22 cellular contexts compared by ENCODE assay signal in the genomic region with DNA sequence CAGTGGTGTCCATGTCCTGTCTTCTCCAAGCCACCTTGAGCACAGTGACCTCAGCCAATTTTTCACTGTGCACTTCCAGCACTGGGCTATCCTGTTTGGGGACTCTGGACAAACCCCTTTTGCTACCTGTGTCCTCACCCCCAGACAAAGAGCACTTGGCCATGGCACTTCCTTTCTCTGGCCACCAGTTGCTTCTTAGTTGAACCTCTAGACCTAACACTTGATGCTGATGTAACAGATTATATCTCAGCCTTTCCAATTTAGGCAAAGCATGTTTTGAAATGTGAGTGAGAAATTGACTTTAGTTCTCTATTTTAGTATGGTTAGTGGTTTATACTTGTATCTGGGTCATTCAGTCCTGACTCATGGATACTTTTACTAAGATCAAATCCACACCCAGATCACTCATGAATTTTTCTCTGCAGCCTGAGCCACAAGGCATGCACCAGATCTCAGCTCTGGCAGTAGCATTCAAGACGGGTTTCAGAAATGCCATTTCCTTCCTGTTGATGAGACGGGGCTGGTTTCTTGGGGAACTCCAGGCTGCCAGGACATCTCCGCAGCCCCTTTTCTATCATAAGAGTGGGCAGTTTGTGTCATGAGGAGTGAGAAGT.
A peak's percentile ranks its signal among the peaks of the same experiment; 100 is the strongest.
DNase-seq lines count a peak whose midpoint lies in the region; ATAC-seq and TF ChIP-seq lines count a peak whose summit lies in the region.
"Had no signal": no experiment of that assay in that cellular context is flagged by ENCODE, and none has a peak within 500 bp of the region (broad histone marks: within the 10 kb centered on the region; RNA-seq: fewer than 3 reads in every experiment).

No MANE protein-coding gene starts in this region.

- DNase-seq in MV-4-11 (lab: John Stamatoyannopoulos, UW): peak; percentile 86
- DNase-seq in epithelial cell of esophagus (ENCODE audit: low read depth): peak; percentile 65
- peak; percentile 82 for DNase-seq in renal cortical epithelial cell (ENCODE audit: low read depth)
- DNase-seq in Kasumi-1 (lab: John Stamatoyannopoulos, UW): no peak
- no peak for DNase-seq in stimulated activated naive CD8-positive, alpha-beta T cell treated with anti-CD3 and anti-CD28 coated beads, Interleukin-15, Interleukin-2, amounts not matched to agents 100 U/mL and 50 U/mL, for 24 hours
- DNase-seq in stimulated activated naive CD8-positive, alpha-beta T cell treated with anti-CD3 and anti-CD28 coated beads, Interleukin-15, amount 100 ng/mL, for 72 hours: no peak
- DNase-seq: activated effector memory CD4-positive, alpha-beta T cell treated with Interleukin-2 at 50 U/mL for 16 hours; aorta; C1 segment of cervical spinal cord; DMS 273 treated with DMSO at 0.1 percent for 48 hours; erythroblast; hypothalamus; left cardiac atrium; mucosa of descending colon; NCI-H1417; NCI-H2171; stimulated activated CD4-positive, alpha-beta T cell treated with anti-CD3 and anti-CD28 coated beads, Interleukin-2, amount 100 ng/mL, for 48 hours; tibial artery had no signal

- ATAC-seq in GM18511 (IDR thresholded peaks at IDR 0.05; ENCODE audit: unreplicated experiment) (peak; percentile 79), GM18502 (IDR thresholded peaks at IDR 0.05; ENCODE audit: poor library complexity, unreplicated experiment) (no peak)
- ATAC-seq in stimulated activated naive CD8-positive, alpha-beta T cell treated with anti-CD3 and anti-CD28 coated beads, Interleukin-15, Interleukin-2, amounts not matched to agents 100 U/mL and 50 U/mL, for 24 hours: no peak
- ATAC-seq in stimulated activated naive CD8-positive, alpha-beta T cell treated with anti-CD3 and anti-CD28 coated beads, Interleukin-15, amount 100 ng/mL, for 72 hours: no peak
- ATAC-seq: K562, left cardiac atrium, mucosa of descending colon, sciatic nerve had no signal

- H3K9me3 Mint-ChIP-seq in stimulated activated naive CD8-positive, alpha-beta T cell treated with anti-CD3 and anti-CD28 coated beads, Interleukin-15, amount 100 ng/mL, for 72 hours: peaks cover 4 to 7% of the 10 kb centered on the region in 2 donors

- no peaks in the 10 kb centered on the region for H3K27me3 Mint-ChIP-seq in stimulated activated naive CD8-positive, alpha-beta T cell treated with anti-CD3 and anti-CD28 coated beads, Interleukin-15, amount 100 ng/mL, for 72 hours

- H3K4me1 Mint-ChIP-seq in stimulated activated naive CD8-positive, alpha-beta T cell treated with anti-CD3 and anti-CD28 coated beads, Interleukin-15, amount 100 ng/mL, for 72 hours: no peaks in the 10 kb centered on the region

- H3K27ac Mint-ChIP-seq in stimulated activated naive CD8-positive, alpha-beta T cell treated with anti-CD3 and anti-CD28 coated beads, Interleukin-15, amount 100 ng/mL, for 72 hours: no peak overlapping the region

- H3K4me3 ChIP-seq in epithelial cell of esophagus (ENCODE audit: low read length): no peak overlapping the region
- H3K4me3 ChIP-seq: K562, mucosa of descending colon, tibial artery had no signal

- H3K4me3 Mint-ChIP-seq in stimulated activated naive CD8-positive, alpha-beta T cell treated with anti-CD3 and anti-CD28 coated beads, Interleukin-15, amount 100 ng/mL, for 72 hours: no peak overlapping the region

- TF ChIP-seq CTCF in epithelial cell of esophagus (IDR thresholded peaks at IDR 0.05; ENCODE audit: insufficient read depth, low read depth, low read length, missing control alignments): no peak

Comparison
In these comparisons a context has a peak if more than half of its experiments do, and no peak if none do; other contexts are left out.
1. DNase-seq: peak in MV-4-11 (single experiment), epithelial cell of esophagus (single experiment) and renal cortical epithelial cell (single experiment); none in Kasumi-1 (0 of 2), stimulated activated naive CD8-positive, alpha-beta T cell treated with anti-CD3 and anti-CD28 coated beads, Interleukin-15, Interleukin-2, amounts not matched to agents 100 U/mL and 50 U/mL, for 24 hours (single experiment) and stimulated activated naive CD8-positive, alpha-beta T cell treated with anti-CD3 and anti-CD28 coated beads, Interleukin-15, amount 100 ng/mL, for 72 hours (0 of 2).